Comparison of ENCODE assay signal across 31 cellular contexts in the genomic region with DNA sequence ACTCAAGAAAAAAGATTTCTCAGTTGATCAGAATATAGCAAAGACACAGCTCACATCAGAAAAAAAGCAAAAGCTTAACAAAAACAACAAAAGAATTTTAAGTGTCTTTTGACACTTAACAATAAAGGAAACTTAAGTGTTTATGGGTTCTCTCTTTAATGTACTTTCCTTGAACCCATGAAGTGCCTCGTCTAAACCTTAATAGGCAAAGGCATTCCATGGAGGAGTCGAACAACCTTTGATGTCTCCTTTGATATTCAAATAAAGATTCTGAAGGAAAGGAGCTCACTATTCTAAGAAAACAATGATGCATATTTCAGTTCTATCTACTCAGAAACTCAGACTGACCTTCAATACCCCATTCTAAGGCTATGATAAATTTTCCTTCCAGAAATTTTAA.
"Had no signal": no experiment of that assay in that cellular context is flagged by ENCODE, and none has a peak within 500 bp of the region (broad histone marks: within the 10 kb centered on the region; RNA-seq: fewer than 3 reads in every experiment).

No MANE protein-coding gene starts in this region.

- H3K4me1 ChIP-seq: left lung, lower lobe of right lung, pancreas, prostate gland, stomach, testis, upper lobe of left lung had no signal

- ATAC-seq: left colon; left lung; lower lobe of right lung; natural killer cell; pancreas; right cardiac atrium; sciatic nerve; stimulated activated naive B cell treated with anti-CD40 and anti-IgM and Interleukin-4, amounts not matched to agents 10 μg/mL and 1 μg/mL and 100 μg/mL, for 72 hours; stimulated activated naive CD8-positive, alpha-beta T cell treated with anti-CD3 and anti-CD28 coated beads, Interleukin-15, Interleukin-2, amounts not matched to agents 100 U/mL and 50 U/mL, for 24 hours had no signal

- H3K27me3 ChIP-seq: left lung, pancreas, stomach, testis, thyroid gland, transverse colon, upper lobe of left lung, vagina had no signal

- FAIRE-seq: islet of Langerhans, kidney, pancreas had no signal

- H3K27me3 Mint-ChIP-seq: naive B cell; stimulated activated naive B cell treated with anti-CD40 and anti-IgM and Interleukin-4, amounts not matched to agents 10 μg/mL and 1 μg/mL and 100 μg/mL, for 72 hours had no signal

- DNase-seq: hippocampal formation; immature natural killer cell; kidney; left colon; left lung; lower lobe of right lung; mammary epithelial cell; mesenchymal stem cell; naive B cell; natural killer cell; nucleus accumbens; pancreas; posterior cingulate gyrus; retina; right cardiac atrium; stimulated activated CD4-positive, alpha-beta T cell treated with anti-CD3 and anti-CD28 coated beads, Interleukin-12 subunit alpha, Interleukin-12 subunit beta, amount 100 ng/mL, for 4 hours; stimulated activated CD4-positive, alpha-beta T cell treated with anti-CD3 and anti-CD28 coated beads, Interleukin-15, amount 100 ng/mL, for 24 hours; stimulated activated CD4-positive, alpha-beta T cell treated with anti-CD3 and anti-CD28 coated beads, Interleukin-2, amount 100 ng/mL, for 24 hours; stimulated activated CD4-positive, alpha-beta T cell treated with anti-CD3 and anti-CD28 coated beads, Interleukin-4, amount 100 ng/mL, for 1 hour; stimulated activated naive B cell treated with anti-CD40 and anti-IgM and Interleukin-4, amounts not matched to agents 10 μg/mL and 1 μg/mL and 100 μg/mL, for 72 hours; stimulated activated naive CD8-positive, alpha-beta T cell treated with anti-CD3 and anti-CD28 coated beads, Interleukin-15, Interleukin-2, amounts not matched to agents 100 U/mL and 50 U/mL, for 24 hours; stomach; testis; thyroid gland; transverse colon; upper lobe of left lung had no signal

- H3K4me3 ChIP-seq: left lung, lower lobe of right lung, pancreas, prostate gland, skin epidermis, stomach, testis, thyroid gland, transverse colon, upper lobe of left lung, vagina had no signal

- H3K36me3 ChIP-seq: left lung, lower lobe of right lung, pancreas, prostate gland, stomach, thyroid gland, transverse colon, upper lobe of left lung, vagina had no signal

- H3K36me3 Mint-ChIP-seq: immature natural killer cell; naive B cell; natural killer cell; stimulated activated naive B cell treated with anti-CD40 and anti-IgM and Interleukin-4, amounts not matched to agents 10 μg/mL and 1 μg/mL and 100 μg/mL, for 72 hours had no signal

- H3K4me3 Mint-ChIP-seq: immature natural killer cell; naive B cell; natural killer cell; stimulated activated naive B cell treated with anti-CD40 and anti-IgM and Interleukin-4, amounts not matched to agents 10 μg/mL and 1 μg/mL and 100 μg/mL, for 72 hours had no signal

- H3K27ac Mint-ChIP-seq: immature natural killer cell; naive B cell; natural killer cell; stimulated activated naive B cell treated with anti-CD40 and anti-IgM and Interleukin-4, amounts not matched to agents 10 μg/mL and 1 μg/mL and 100 μg/mL, for 72 hours had no signal

- H3K4me1 Mint-ChIP-seq: immature natural killer cell; naive B cell; natural killer cell; stimulated activated naive B cell treated with anti-CD40 and anti-IgM and Interleukin-4, amounts not matched to agents 10 μg/mL and 1 μg/mL and 100 μg/mL, for 72 hours had no signal

- H3K27ac ChIP-seq: left lung, lower lobe of right lung, pancreas, prostate gland, stomach, testis, thyroid gland, transverse colon, upper lobe of left lung, vagina had no signal

- H3K9me3 Mint-ChIP-seq: natural killer cell; stimulated activated naive B cell treated with anti-CD40 and anti-IgM and Interleukin-4, amounts not matched to agents 10 μg/mL and 1 μg/mL and 100 μg/mL, for 72 hours had no signal

- H3K9me3 ChIP-seq: left lung, lower lobe of right lung, pancreas, prostate gland, stomach, testis, thyroid gland, transverse colon, upper lobe of left lung, vagina had no signal
